9 cellular contexts compared by ENCODE assay signal in genomic region chr2:102664439-102665042, GRCh38. TPM values are rescaled to one million over a fixed set of nuclear protein-coding genes. Genes with fewer than 3 reads are reported as not detected.
A peak's percentile ranks its signal among the peaks of the same experiment; 100 is the strongest.
DNase-seq lines count a peak whose midpoint lies in the region; ATAC-seq and TF ChIP-seq lines count a peak whose summit lies in the region.
"Had no signal": no experiment of that assay in that cellular context is flagged by ENCODE, and none has a peak within 500 bp of the region (broad histone marks: within the 10 kb centered on the region; RNA-seq: fewer than 3 reads in every experiment).

No MANE protein-coding gene starts in this region.

- H3K4me3 ChIP-seq in skeletal muscle cell (ENCODE audit: low read depth, low read length), result no peak overlapping the region
- H3K4me3 ChIP-seq: cardiac muscle cell had no signal

- H3K4me3 Mint-ChIP-seq in activated T-cell treated with anti-CD3 and anti-CD28 coated beads, Interleukin-2, amount 50 U/mL, for 72 hours, result peak overlapping the region; percentile 30 to 46

- DNase-seq in activated T-cell treated with anti-CD3 and anti-CD28 coated beads, Interleukin-2, amount 50 U/mL, for 72 hours, result peak; percentile 49 to 69
- DNase-seq in skeletal muscle cell (ENCODE audit: low read depth) (peak; percentile 4), HEK293T (ENCODE audit: extremely low spot score) (no peak), SW 1271 (lab: John Stamatoyannopoulos, UW) (no peak)
- no peak for DNase-seq in central memory CD4-positive, alpha-beta T cell

- POLR2A ChIA-PET in HEK293T (lab: Yijun Ruan, JAX), result no interaction called here

- H3K36me3 Mint-ChIP-seq in activated T-cell treated with anti-CD3 and anti-CD28 coated beads, Interleukin-2, amount 50 U/mL, for 72 hours (ENCODE audit: insufficient read depth in 2 of 2), result no peaks in the 10 kb centered on the region

- H3K4me1 Mint-ChIP-seq in activated T-cell treated with anti-CD3 and anti-CD28 coated beads, Interleukin-2, amount 50 U/mL, for 72 hours (ENCODE audit: low read depth), result peaks cover 45% of the 10 kb centered on the region

- CTCF ChIA-PET in HEK293T (lab: Yijun Ruan, JAX), result no interaction called here

- peak; percentile 84 for ATAC-seq in GM18502 (IDR thresholded peaks at IDR 0.05; ENCODE audit: poor library complexity, unreplicated experiment)
- peak; percentile 80 for ATAC-seq in HG03095 (IDR thresholded peaks at IDR 0.05; ENCODE audit: unreplicated experiment)
- ATAC-seq in activated T-cell treated with anti-CD3 and anti-CD28 coated beads, Interleukin-2, amount 50 U/mL, for 72 hours (replicated peaks in 1 of 2), result peak; percentile 99 to 100
- ATAC-seq in GM21737 (IDR thresholded peaks at IDR 0.05; ENCODE audit: unreplicated experiment), result no peak

- H3K27me3 Mint-ChIP-seq in activated T-cell treated with anti-CD3 and anti-CD28 coated beads, Interleukin-2, amount 50 U/mL, for 72 hours (ENCODE audit: low read depth), result peaks cover 8% of the 10 kb centered on the region

- H3K27ac Mint-ChIP-seq in activated T-cell treated with anti-CD3 and anti-CD28 coated beads, Interleukin-2, amount 50 U/mL, for 72 hours, result peak overlapping the region; percentile 36

- no peaks in the 10 kb centered on the region for H3K9me3 Mint-ChIP-seq in activated T-cell treated with anti-CD3 and anti-CD28 coated beads, Interleukin-2, amount 50 U/mL, for 72 hours

TF ChIP-seq in HEK293T, 16 proteins besides CTCF, POLR2A, EP300 and RAD21:
- TF ChIP-seq NFRKB (IDR thresholded peaks at IDR 0.05) (no peak), LEF1 (IDR thresholded peaks at IDR 0.05; ENCODE audit: borderline replicate concordance) (no peak), ZNF384 (IDR thresholded peaks at IDR 0.05) (no peak), CTBP1 (IDR thresholded peaks at IDR 0.05; ENCODE audit: borderline replicate concordance) (no peak), PKNOX1 (IDR thresholded peaks at IDR 0.05) (no peak), FOXA1 (IDR thresholded peaks at IDR 0.05) (no peak), SUZ12 (IDR thresholded peaks at IDR 0.05) (no peak), HDGF (IDR thresholded peaks at IDR 0.05; ENCODE audit: borderline replicate concordance) (no peak), SP1 (IDR thresholded peaks at IDR 0.05) (no peak), FOXK2 (IDR thresholded peaks at IDR 0.05) (no peak), BHLHE40 (IDR thresholded peaks at IDR 0.05; ENCODE audit: borderline replicate concordance) (no peak)

RNA-seq across cellular contexts. Expression of gene SLC9A2, which starts 45.2 kb away (rescaled TPM):
- under 1 TPM in 1 of 2 donors, not detected in 1; 0.19 TPM for total RNA-seq in activated T-cell treated with anti-CD3 and anti-CD28 coated beads, Interleukin-2, amount 50 U/mL, for 72 hours

Comparison
In these comparisons a context has a peak if more than half of its experiments do, and no peak if none do; other contexts are left out.
1. DNase-seq: peak in activated T-cell treated with anti-CD3 and anti-CD28 coated beads, Interleukin-2, amount 50 U/mL, for 72 hours (2 of 2) and skeletal muscle cell (single experiment); none in HEK293T (single experiment), SW 1271 (0 of 2) and central memory CD4-positive, alpha-beta T cell (single experiment).